ENCODE assay signal across 8 cellular contexts in genomic region chr15:79978694-79979519, GRCh38. TPM values are rescaled to one million over a fixed set of nuclear protein-coding genes. Genes with fewer than 3 reads are reported as not detected.
A peak's percentile ranks its signal among the peaks of the same experiment; 100 is the strongest.
DNase-seq lines count a peak whose midpoint lies in the region; ATAC-seq, FAIRE-seq and TF ChIP-seq lines count a peak whose summit lies in the region.

No MANE protein-coding gene starts in this region.

- no peak overlapping the region for H3K23ac ChIP-seq in neuronal stem cell (ENCODE audit: low read depth, low read length, poor library complexity)

- no peaks in the 10 kb centered on the region for H3K9me3 Mint-ChIP-seq in T-cell

- no peak overlapping the region for H3K4me3 Mint-ChIP-seq in T-cell

- H3K27ac Mint-ChIP-seq in T-cell: no peak overlapping the region

- no peak overlapping the region for H4K8ac ChIP-seq in neuronal stem cell (ENCODE audit: low read depth, low read length)

- peaks cover 0 to 9% (median under 1%) of the 10 kb centered on the region in 3 donors for H3K4me1 Mint-ChIP-seq in T-cell

- peaks cover 0 to 7% (median 0%) of the 10 kb centered on the region in 3 experiments for H3K27me3 ChIP-seq in neuronal stem cell (ENCODE audit: control insufficient read depth in 3 of 3, insufficient read depth in 3 of 3, low read depth in 1 of 3, low read length in 3 of 3)

- H3K79me1 ChIP-seq in neuronal stem cell (ENCODE audit: low read depth, low read length): no peaks in the 10 kb centered on the region

- no peak overlapping the region for H4K91ac ChIP-seq in neuronal stem cell (ENCODE audit: low read depth, low read length, poor library complexity)

- no peak for DNase-seq in GM12891 (ENCODE audit: insufficient read length, low spot score)
- DNase-seq in KG1 (lab: John Stamatoyannopoulos, UW): peak; percentile 53
- DNase-seq in putamen (ENCODE audit: low spot score): peak; percentile 16
- no peak for DNase-seq in T-cell
- no peak for DNase-seq in neuronal stem cell (ENCODE audit: low spot score)
- DNase-seq in stimulated activated CD8-positive, alpha-beta memory T cell treated with anti-CD3 and anti-CD28 coated beads, Interleukin-4, amount 100 ng/mL, for 48 hours: no peak

- POLR2A ChIA-PET in T-cell (lab: Charles Lee): interaction anchor here in 1 of 2 donors (0.6 kb wide), 1 partner anchor 1433 kb away, joined by 8 read pairs; no protein-coding TSS in a partner anchor

- no peaks in the 10 kb centered on the region for H3K4me1 ChIP-seq in neuronal stem cell (ENCODE audit: control insufficient read depth in 2 of 2, insufficient read depth in 1 of 2, low read depth in 1 of 2, low read length in 2 of 2)

- no peak overlapping the region for H2BK5ac ChIP-seq in neuronal stem cell (ENCODE audit: low read length)

- peak; percentile 66 for FAIRE-seq in GM12891 (lab: Jason Lieb, UNC)

- TF ChIP-seq POLR2A in GM12891 (IDR thresholded peaks at IDR 0.05; ENCODE audit: low read depth, low read length): no peak; the same call in 1 of the 2 replicates

- no peak overlapping the region for H3K14ac ChIP-seq in neuronal stem cell (ENCODE audit: low read length)

- H2AFZ ChIP-seq in neuronal stem cell (ENCODE audit: low read length): no peak overlapping the region

- H2BK15ac ChIP-seq in neuronal stem cell (ENCODE audit: low read length): no peak overlapping the region

- H3K4me3 ChIP-seq in neuronal stem cell (ENCODE audit: low read length in 2 of 2): no peak overlapping the region

- H2BK12ac ChIP-seq in neuronal stem cell (ENCODE audit: low read length): no peak overlapping the region

- no peaks in the 10 kb centered on the region for H3K9me3 ChIP-seq in neuronal stem cell (replicated peaks in 1 of 2; ENCODE audit: control insufficient read depth in 2 of 2, insufficient read depth in 1 of 2, low read depth in 1 of 2, low read length in 2 of 2)

- CTCF ChIA-PET in T-cell (lab: Charles Lee): no interaction called here

- no peaks in the 10 kb centered on the region for H3K36me3 ChIP-seq in neuronal stem cell (replicated peaks in 1 of 2; ENCODE audit: control insufficient read depth in 2 of 2, insufficient read depth in 2 of 2, low read length in 2 of 2)

- H3K4me2 ChIP-seq in neuronal stem cell (ENCODE audit: insufficient read depth, low read length, poor library complexity, severe bottlenecking): no peak overlapping the region

- peak; percentile 67 for ATAC-seq in GM21619 (IDR thresholded peaks at IDR 0.05; ENCODE audit: unreplicated experiment)
- ATAC-seq in T-cell (replicated peaks in 1 of 4): no peak

- no peaks in the 10 kb centered on the region for H3K36me3 Mint-ChIP-seq in T-cell

- H3K9ac ChIP-seq in neuronal stem cell (ENCODE audit: low read depth, low read length, poor library complexity): no peak overlapping the region

- no peak overlapping the region for H2AK5ac ChIP-seq in neuronal stem cell (ENCODE audit: low read depth, low read length)

- no peaks in the 10 kb centered on the region for H3K27me3 Mint-ChIP-seq in T-cell

- WGBS in neuronal stem cell (ENCODE audit: extremely low coverage in 2 of 2, insufficient read length in 2 of 2, insufficient replicate concordance in 1 of 2), 2 donors: no CpG with 5 or more reads among the region's 5 CpGs

- H3K18ac ChIP-seq in neuronal stem cell (ENCODE audit: low read length): no peak overlapping the region

- H3K27ac ChIP-seq in cingulate gyrus (ENCODE audit: low read depth, low read length): peak overlapping the region; percentile 58
- H3K27ac ChIP-seq in neuronal stem cell (replicated peaks; ENCODE audit: low read length): no peak overlapping the region

- H3K4ac ChIP-seq in neuronal stem cell (ENCODE audit: low read length): no peak overlapping the region

- no peak overlapping the region for H2BK120ac ChIP-seq in neuronal stem cell (ENCODE audit: low read depth, low read length)

TF ChIP-seq in GM12891, 5 proteins besides CTCF, POLR2A, EP300 and RAD21:
- no peak for TF ChIP-seq PAX5 (IDR thresholded peaks at IDR 0.05; ENCODE audit: insufficient read depth, low read length, severe bottlenecking)
- TF ChIP-seq POLR2AphosphoS5 (IDR thresholded peaks at IDR 0.05; ENCODE audit: low read depth, low read length): no peak
- no peak; the same call in 1 of the 2 replicates for TF ChIP-seq TAF1 (IDR thresholded peaks at IDR 0.05; ENCODE audit: low read depth, low read length)
- peak; percentile 18 for TF ChIP-seq SPI1 (IDR thresholded peaks at IDR 0.05; ENCODE audit: low read depth, low read length)
- TF ChIP-seq POU2F2 (IDR thresholded peaks at IDR 0.05; ENCODE audit: low read depth, low read length): no peak; the same call in 1 of the 2 replicates

RNA-seq across cellular contexts. Expression of gene BCL2A1, which starts 7.9 kb away (rescaled TPM):
- 258 TPM for polyA plus RNA-seq in GM12891 (2012; ENCODE audit: low read depth, missing spikeins)
- 10 to 100 TPM; 10.6 to 26.2 (median 13.6) TPM for total RNA-seq in T-cell
- 0.06 TPM for polyA plus RNA-seq in neuronal stem cell (2013, experiment 1 of 2)
- polyA plus RNA-seq in neuronal stem cell (2013, experiment 2 of 2): 0.08 TPM

Comparison
In these comparisons a context has a peak if more than half of its experiments do, and no peak if none do; other contexts are left out.
1. DNase-seq: peak in KG1 (single experiment) and putamen (single experiment); none in GM12891 (single experiment), T-cell (0 of 34), neuronal stem cell (single experiment) and stimulated activated CD8-positive, alpha-beta memory T cell treated with anti-CD3 and anti-CD28 coated beads, Interleukin-4, amount 100 ng/mL, for 48 hours (single experiment).